Comparison of ENCODE assay signal across 1 cellular context in genomic region chr4:183008492-183008891, GRCh38.
TF ChIP-seq lines count a peak whose summit lies in the region.

No MANE protein-coding gene starts in this region.

TF ChIP-seq in K562, 482 proteins besides CTCF, POLR2A, EP300 and RAD21:
- 0 out of 2 replicates have a peak, but pooled peaks have one; percentile 12 for TF ChIP-seq ARID1B (IDR thresholded peaks at IDR 0.05)
- TF ChIP-seq, protein P1, sequence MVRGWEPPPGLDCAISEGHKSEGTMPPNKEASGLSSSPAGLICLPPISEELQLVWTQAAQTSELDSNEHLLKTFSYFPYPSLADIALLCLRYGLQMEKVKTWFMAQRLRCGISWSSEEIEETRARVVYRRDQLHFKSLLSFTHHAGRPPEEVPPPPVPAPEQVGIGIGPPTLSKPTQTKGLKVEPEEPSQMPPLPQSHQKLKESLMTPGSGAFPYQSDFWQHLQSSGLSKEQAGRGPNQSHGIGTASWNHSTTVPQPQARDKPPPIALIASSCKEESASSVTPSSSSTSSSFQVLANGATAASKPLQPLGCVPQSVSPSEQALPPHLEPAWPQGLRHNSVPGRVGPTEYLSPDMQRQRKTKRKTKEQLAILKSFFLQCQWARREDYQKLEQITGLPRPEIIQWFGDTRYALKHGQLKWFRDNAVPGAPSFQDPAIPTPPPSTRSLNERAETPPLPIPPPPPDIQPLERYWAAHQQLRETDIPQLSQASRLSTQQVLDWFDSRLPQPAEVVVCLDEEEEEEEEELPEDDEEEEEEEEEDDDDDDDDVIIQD (CRISPR knock-in tag; IDR thresholded peaks at IDR 0.05): no peak
- TF ChIP-seq NR2C1 (IDR thresholded peaks at IDR 0.05): no peak
- TF ChIP-seq NR2C1 (tag; IDR thresholded peaks at IDR 0.05): peak; percentile 54; the same call in 1 of the 2 replicates
- peak; percentile 80 for TF ChIP-seq MEIS2 (IDR thresholded peaks at IDR 0.05; ENCODE audit: partially characterized antibody)
- TF ChIP-seq SMC3 (conservative IDR thresholded peaks at IDR 0.05; ENCODE audit: insufficient read depth, low read depth, low read length): 0 out of 2 replicates have a peak, but pooled peaks have one; percentile 27
- no peak for TF ChIP-seq DACH1 (IDR thresholded peaks at IDR 0.05; ENCODE audit: partially characterized antibody)
- TF ChIP-seq CTBP1 (IDR thresholded peaks at IDR 0.05; ENCODE audit: borderline replicate concordance): peak; percentile 50; the same call in 1 of the 2 replicates
- TF ChIP-seq CBFA2T3 (IDR thresholded peaks at IDR 0.05): peak; percentile 33
- no peak for TF ChIP-seq RBM14 (IDR thresholded peaks at IDR 0.05; ENCODE audit: borderline replicate concordance, insufficient read depth, low read depth, low read length)
- peak in 1 of 2 experiments; percentile 19 for TF ChIP-seq E2F6 (IDR thresholded peaks at IDR 0.05; ENCODE audit: borderline replicate concordance in 1 of 2, extremely low read depth in 1 of 2, insufficient read depth in 1 of 2, insufficient read length in 1 of 2, low read depth in 1 of 2, low read length in 1 of 2, poor library complexity in 1 of 2, severe bottlenecking in 1 of 2)
- TF ChIP-seq ZNF764 (CRISPR knock-in tag; IDR thresholded peaks at IDR 0.05; ENCODE audit: low read depth): peak; percentile 47; the same call in 1 of the 2 replicates
- peak in 1 of 2 experiments; percentile 46; a peak in 2 of 4 replicates for TF ChIP-seq RCOR1 (IDR thresholded peaks at IDR 0.05; ENCODE audit: borderline replicate concordance in 1 of 2, low read depth in 2 of 2, low read length in 2 of 2)
- TF ChIP-seq, protein P2, sequence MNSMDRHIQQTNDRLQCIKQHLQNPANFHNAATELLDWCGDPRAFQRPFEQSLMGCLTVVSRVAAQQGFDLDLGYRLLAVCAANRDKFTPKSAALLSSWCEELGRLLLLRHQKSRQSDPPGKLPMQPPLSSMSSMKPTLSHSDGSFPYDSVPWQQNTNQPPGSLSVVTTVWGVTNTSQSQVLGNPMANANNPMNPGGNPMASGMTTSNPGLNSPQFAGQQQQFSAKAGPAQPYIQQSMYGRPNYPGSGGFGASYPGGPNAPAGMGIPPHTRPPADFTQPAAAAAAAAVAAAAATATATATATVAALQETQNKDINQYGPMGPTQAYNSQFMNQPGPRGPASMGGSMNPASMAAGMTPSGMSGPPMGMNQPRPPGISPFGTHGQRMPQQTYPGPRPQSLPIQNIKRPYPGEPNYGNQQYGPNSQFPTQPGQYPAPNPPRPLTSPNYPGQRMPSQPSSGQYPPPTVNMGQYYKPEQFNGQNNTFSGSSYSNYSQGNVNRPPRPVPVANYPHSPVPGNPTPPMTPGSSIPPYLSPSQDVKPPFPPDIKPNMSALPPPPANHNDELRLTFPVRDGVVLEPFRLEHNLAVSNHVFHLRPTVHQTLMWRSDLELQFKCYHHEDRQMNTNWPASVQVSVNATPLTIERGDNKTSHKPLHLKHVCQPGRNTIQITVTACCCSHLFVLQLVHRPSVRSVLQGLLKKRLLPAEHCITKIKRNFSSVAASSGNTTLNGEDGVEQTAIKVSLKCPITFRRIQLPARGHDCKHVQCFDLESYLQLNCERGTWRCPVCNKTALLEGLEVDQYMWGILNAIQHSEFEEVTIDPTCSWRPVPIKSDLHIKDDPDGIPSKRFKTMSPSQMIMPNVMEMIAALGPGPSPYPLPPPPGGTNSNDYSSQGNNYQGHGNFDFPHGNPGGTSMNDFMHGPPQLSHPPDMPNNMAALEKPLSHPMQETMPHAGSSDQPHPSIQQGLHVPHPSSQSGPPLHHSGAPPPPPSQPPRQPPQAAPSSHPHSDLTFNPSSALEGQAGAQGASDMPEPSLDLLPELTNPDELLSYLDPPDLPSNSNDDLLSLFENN (IDR thresholded peaks at IDR 0.05; ENCODE audit: low read depth in 2 of 2, low read length in 2 of 2): no peak
- TF ChIP-seq ZBTB17 (CRISPR knock-in tag; IDR thresholded peaks at IDR 0.05): no peak
